In genomic region chrX:20189171-20189570, GRCh38 we compare ENCODE assay signal across 18 cellular contexts. TPM values are rescaled to one million over a fixed set of nuclear protein-coding genes. Genes with fewer than 3 reads are reported as not detected.
DNase-seq lines count a peak whose midpoint lies in the region; ATAC-seq, FAIRE-seq and TF ChIP-seq lines count a peak whose summit lies in the region.
"Had no signal": no experiment of that assay in that cellular context is flagged by ENCODE, and none has a peak within 500 bp of the region (broad histone marks: within the 10 kb centered on the region; RNA-seq: fewer than 3 reads in every experiment).

No MANE protein-coding gene starts in this region.

- POLR2A ChIA-PET in HepG2 (lab: Yijun Ruan, JAX), result no interaction called here

- H3K4me1 ChIP-seq in HepG2 (ENCODE audit: insufficient read depth, low read length) (no peaks in the 10 kb centered on the region), right lobe of liver (no peaks in the 10 kb centered on the region)
- H3K4me1 ChIP-seq: A549, BE2C had no signal

- H3K4me3 Mint-ChIP-seq in dendritic cell treated with granulocyte-macrophage colony-stimulating factor and Interleukin-4, amounts not matched to agents 40 ng/mL and 50 ng/mL, for 4 days, result no peak overlapping the region
- H3K4me3 Mint-ChIP-seq in stimulated activated effector memory CD8-positive, alpha-beta T cell treated with anti-CD3 and anti-CD28 coated beads, Interleukin-12 subunit alpha, Interleukin-12 subunit beta, amount 100 ng/mL, for 72 hours, result no peak overlapping the region
- H3K4me3 Mint-ChIP-seq in endothelial cell (ENCODE audit: unreplicated experiment), result no peak overlapping the region
- H3K4me3 Mint-ChIP-seq: CD8-positive, alpha-beta memory T cell had no signal

- intact Hi-C loops in HepG2 (cut with micrococcal nuclease; ENCODE audit: unreplicated experiment) (no loop called here), right lobe of liver (cut with DNase I) (no loop called here)
- intact Hi-C loops in dendritic cell treated with granulocyte-macrophage colony-stimulating factor and Interleukin-4, amounts not matched to agents 40 ng/mL and 50 ng/mL, for 4 days (cut with micrococcal nuclease), result no loop called here

- no peak for TF ChIP-seq RAD21 in HepG2 (CRISPR knock-in tag; IDR thresholded peaks at IDR 0.05)

- no peak overlapping the region for H3K27ac ChIP-seq in HepG2 (ENCODE audit: extremely low read length, insufficient read depth, low read length)
- no peak overlapping the region for H3K27ac ChIP-seq in right lobe of liver
- H3K27ac ChIP-seq: A549, C4-2B, HL-60 had no signal

- no peaks in the 10 kb centered on the region for H3K27me3 ChIP-seq in HepG2 (ENCODE audit: control insufficient read depth in 1 of 2, insufficient read depth in 2 of 2, low read length in 2 of 2)
- no peaks in the 10 kb centered on the region for H3K27me3 ChIP-seq in right lobe of liver
- H3K27me3 ChIP-seq: BE2C had no signal

- no peak for TF ChIP-seq CTCF in HepG2 (CRISPR knock-in tag; IDR thresholded peaks at IDR 0.05)
- TF ChIP-seq CTCF in right lobe of liver (IDR thresholded peaks at IDR 0.05), result no peak
- no peak for TF ChIP-seq CTCF in LNCaP clone FGC (IDR thresholded peaks at IDR 0.05; ENCODE audit: control insufficient read depth, extremely low read depth, insufficient read depth)
- no peak for TF ChIP-seq CTCF in endothelial cell (IDR thresholded peaks at IDR 0.05; ENCODE audit: unreplicated experiment)

- peaks cover 2 to 20% of the 10 kb centered on the region in 2 experiments; a peak in 3 of 5 replicates for H3K36me3 ChIP-seq in HepG2 (replicated peaks in 1 of 2; ENCODE audit: control insufficient read depth in 1 of 2, insufficient read depth in 2 of 2, low read length in 2 of 2)
- peaks cover 0 to 53% (median 0%) of the 10 kb centered on the region in 4 donors for H3K36me3 ChIP-seq in right lobe of liver
- H3K36me3 ChIP-seq: BE2C had no signal

- in situ Hi-C loops in HepG2 (cut with HindIII; ENCODE audit: extremely low pct_ligation_motif_present, low pct_unique_long_range_greater_than_20kb), result no loop called here

- no peak overlapping the region for H3K9ac ChIP-seq in HepG2 (ENCODE audit: insufficient read depth, low read depth, low read length)

- H3K79me2 ChIP-seq in HepG2 (ENCODE audit: insufficient read depth, low read length), result no peaks in the 10 kb centered on the region

- H3K4me1 Mint-ChIP-seq in dendritic cell treated with granulocyte-macrophage colony-stimulating factor and Interleukin-4, amounts not matched to agents 40 ng/mL and 50 ng/mL, for 4 days (ENCODE audit: low read depth), result no peaks in the 10 kb centered on the region
- H3K4me1 Mint-ChIP-seq in stimulated activated effector memory CD8-positive, alpha-beta T cell treated with anti-CD3 and anti-CD28 coated beads, Interleukin-12 subunit alpha, Interleukin-12 subunit beta, amount 100 ng/mL, for 72 hours, result no peaks in the 10 kb centered on the region
- H3K4me1 Mint-ChIP-seq in endothelial cell (ENCODE audit: unreplicated experiment), result no peaks in the 10 kb centered on the region
- H3K4me1 Mint-ChIP-seq: CD8-positive, alpha-beta memory T cell had no signal

- BruUV-seq in HepG2 (replicated peaks; lab: Mats Ljungman, UMichigan), result no TSS peak

- H3K9me3 Mint-ChIP-seq in dendritic cell treated with granulocyte-macrophage colony-stimulating factor and Interleukin-4, amounts not matched to agents 40 ng/mL and 50 ng/mL, for 4 days, result no peaks in the 10 kb centered on the region
- H3K9me3 Mint-ChIP-seq in stimulated activated effector memory CD8-positive, alpha-beta T cell treated with anti-CD3 and anti-CD28 coated beads, Interleukin-12 subunit alpha, Interleukin-12 subunit beta, amount 100 ng/mL, for 72 hours, result no peaks in the 10 kb centered on the region
- H3K9me3 Mint-ChIP-seq in endothelial cell (ENCODE audit: unreplicated experiment), result no peaks in the 10 kb centered on the region
- H3K9me3 Mint-ChIP-seq: CD8-positive, alpha-beta memory T cell had no signal

- H2AFZ ChIP-seq in HepG2 (ENCODE audit: low read length), result no peak overlapping the region

- no peak overlapping the region for H3K4me2 ChIP-seq in HepG2 (ENCODE audit: low read depth, low read length)
- H3K4me2 ChIP-seq: A549 had no signal

- H3K9me3 ChIP-seq in HepG2 (ENCODE audit: low read length), result no peaks in the 10 kb centered on the region
- H3K9me3 ChIP-seq in right lobe of liver, result no peaks in the 10 kb centered on the region
- H3K9me3 ChIP-seq: A549, BE2C had no signal

- FAIRE-seq in HepG2 (lab: Jason Lieb, UNC), result no peak
- FAIRE-seq: A549, GM18507, H54 had no signal

- H3K4me3 ChIP-seq in HepG2 (replicated peaks in 1 of 3; ENCODE audit: insufficient read depth in 1 of 3, low read depth in 2 of 3, low read length in 3 of 3) (no peak overlapping the region), right lobe of liver (no peak overlapping the region), LNCaP clone FGC (ENCODE audit: low read depth, low read length) (no peak overlapping the region)
- H3K4me3 ChIP-seq: A549 had no signal

- CTCF ChIA-PET in HepG2 (lab: Yijun Ruan, JAX; ENCODE audit: low intra/inter-chr PET ratio, low total read pairs), result no interaction called here

- peak; percentile 30 for DNase-seq in HepG2 (ENCODE audit: low spot score)
- DNase-seq in right lobe of liver, result no peak
- DNase-seq in LNCaP clone FGC (ENCODE audit: low read depth), result peak; percentile 15
- no peak for DNase-seq in stimulated activated effector memory CD8-positive, alpha-beta T cell treated with anti-CD3 and anti-CD28 coated beads, Interleukin-12 subunit alpha, Interleukin-12 subunit beta, amount 100 ng/mL, for 72 hours (ENCODE audit: low spot score in 2 of 2)
- no peak for DNase-seq in endothelial cell (ENCODE audit: low spot score)
- DNase-seq: BE2C; CD8-positive, alpha-beta memory T cell; DMS53; GF-D8; IMR-90 had no signal

- peaks cover 67% of the 10 kb centered on the region for H3K36me3 Mint-ChIP-seq in dendritic cell treated with granulocyte-macrophage colony-stimulating factor and Interleukin-4, amounts not matched to agents 40 ng/mL and 50 ng/mL, for 4 days (ENCODE audit: low read depth)
- H3K36me3 Mint-ChIP-seq in stimulated activated effector memory CD8-positive, alpha-beta T cell treated with anti-CD3 and anti-CD28 coated beads, Interleukin-12 subunit alpha, Interleukin-12 subunit beta, amount 100 ng/mL, for 72 hours, result peaks cover 94% of the 10 kb centered on the region
- H3K36me3 Mint-ChIP-seq in endothelial cell (ENCODE audit: low read depth, unreplicated experiment), result peaks cover 16% of the 10 kb centered on the region

- H3K27me3 Mint-ChIP-seq in dendritic cell treated with granulocyte-macrophage colony-stimulating factor and Interleukin-4, amounts not matched to agents 40 ng/mL and 50 ng/mL, for 4 days, result no peaks in the 10 kb centered on the region
- peaks cover 2% of the 10 kb centered on the region for H3K27me3 Mint-ChIP-seq in endothelial cell (ENCODE audit: unreplicated experiment)
- H3K27me3 Mint-ChIP-seq: CD8-positive, alpha-beta memory T cell had no signal

- ATAC-seq in HepG2 (peak; percentile 47; the same call in 2 of the 3 replicates), right lobe of liver (no peak), HG03139 (IDR thresholded peaks at IDR 0.05; ENCODE audit: unreplicated experiment) (no peak)
- ATAC-seq in stimulated activated effector memory CD8-positive, alpha-beta T cell treated with anti-CD3 and anti-CD28 coated beads, Interleukin-12 subunit alpha, Interleukin-12 subunit beta, amount 100 ng/mL, for 72 hours, result no peak
- ATAC-seq: A549, HCT116 had no signal

- TF ChIP-seq EP300 in HepG2 (IDR thresholded peaks at IDR 0.05; ENCODE audit: low read depth in 2 of 2, low read length in 2 of 2), result no peak
- TF ChIP-seq EP300 in HepG2 (CRISPR knock-in tag; IDR thresholded peaks at IDR 0.05; ENCODE audit: borderline replicate concordance), result no peak

- TF ChIP-seq POLR2A in HepG2 (IDR thresholded peaks at IDR 0.05; ENCODE audit: insufficient read depth in 1 of 2, low read depth in 2 of 2, low read length in 2 of 2), result no peak
- no peak for TF ChIP-seq POLR2A in right lobe of liver (IDR thresholded peaks at IDR 0.05)

- H4K20me1 ChIP-seq in HepG2 (ENCODE audit: insufficient read depth, low read length), result no peaks in the 10 kb centered on the region

- peak overlapping the region; percentile 62 for H3K27ac Mint-ChIP-seq in dendritic cell treated with granulocyte-macrophage colony-stimulating factor and Interleukin-4, amounts not matched to agents 40 ng/mL and 50 ng/mL, for 4 days
- H3K27ac Mint-ChIP-seq in stimulated activated effector memory CD8-positive, alpha-beta T cell treated with anti-CD3 and anti-CD28 coated beads, Interleukin-12 subunit alpha, Interleukin-12 subunit beta, amount 100 ng/mL, for 72 hours, result peak overlapping the region; percentile 57
- H3K27ac Mint-ChIP-seq in endothelial cell (ENCODE audit: unreplicated experiment), result no peak overlapping the region

TF ChIP-seq in HepG2, 621 proteins besides CTCF, POLR2A, EP300 and RAD21:
- TF ChIP-seq ZNF335 (CRISPR knock-in tag; IDR thresholded peaks at IDR 0.05), result no peak
- TF ChIP-seq RBM22 (optimal IDR thresholded peaks at IDR 0.05; ENCODE audit: low read length), result peak; percentile 28
TF ChIP-seq in HepG2: peak in this region for 1.

RNA-seq across cellular contexts. Expression of gene EIF1AX, which starts 47.5 kb away (rescaled TPM):
- total RNA-seq in HepG2 (2016; rRNA removed; fragmentation: Illumina TruSeq; extraction: Trizol) (82.7 and 124 TPM in 2 replicates), right lobe of liver (10 to 100 TPM; 31.1 to 71.6 (median 44.4) TPM), endothelial cell (ENCODE audit: unreplicated experiment) (56.3 TPM)
- 5.1 and 6.9 TPM in 2 replicates for total RNA-seq in HepG2 (2016; cell fraction: cytosol; rRNA removed; fragmentation: Illumina TruSeq; extraction: Trizol; ENCODE audit: low read depth)
- 79.6 and 135 TPM in 2 replicates for total RNA-seq in HepG2 (2016; cell fraction: insoluble cytoplasmic fraction; rRNA removed; fragmentation: Illumina TruSeq; extraction: Trizol)
- total RNA-seq in HepG2 (2016; cell fraction: membrane; rRNA removed; fragmentation: Illumina TruSeq; extraction: Trizol), result 24.9 and 26.4 TPM in 2 replicates
- total RNA-seq in HepG2 (2016; cell fraction: nucleus; rRNA removed; fragmentation: Illumina TruSeq; extraction: Trizol), result 38.4 and 40.2 TPM in 2 replicates
- 24.9 and 35.1 TPM in 2 replicates for polyA plus RNA-seq in HepG2 (2011; rRNA removed)
- polyA plus RNA-seq in HepG2 (2011; cell fraction: cytosol; rRNA removed), result 7.5 and 14.6 TPM in 2 replicates
- 7.1 and 9.1 TPM in 2 replicates for polyA plus RNA-seq in HepG2 (2011; cell fraction: nucleus; rRNA removed)
- polyA plus RNA-seq in HepG2 (2012), result 59.9 and 64.7 TPM in 2 replicates
- 11.9 and 14.1 TPM in 2 replicates for polyA plus RNA-seq in HepG2 (2016; cell fraction: cytosol; fragmentation: Illumina TruSeq; extraction: Trizol; ENCODE audit: low read depth)
- 199 and 224 TPM in 2 replicates for polyA plus RNA-seq in HepG2 (2016; cell fraction: insoluble cytoplasmic fraction; fragmentation: Illumina TruSeq; extraction: Trizol; ENCODE audit: low read depth)
- 30.3 and 31.0 TPM in 2 replicates for polyA plus RNA-seq in HepG2 (2016; cell fraction: membrane; fragmentation: Illumina TruSeq; extraction: Trizol; ENCODE audit: low read depth)
- 76.8 and 77.3 TPM in 2 replicates for polyA plus RNA-seq in HepG2 (2016; cell fraction: nucleus; fragmentation: Illumina TruSeq; extraction: Trizol; ENCODE audit: insufficient read depth, low read depth)
- polyA minus RNA-seq in HepG2 (2011; rRNA and poly(A)+ RNA removed; ENCODE audit: low replicate concordance), result 14.2 and 14.3 TPM in 2 replicates
- polyA minus RNA-seq in HepG2 (2011; cell fraction: cytosol; rRNA and poly(A)+ RNA removed), result 31.8 and 32.0 TPM in 2 replicates
- polyA minus RNA-seq in HepG2 (2011; cell fraction: nucleus; rRNA and poly(A)+ RNA removed), result 24.5 and 26.0 TPM in 2 replicates

Comparison
In these comparisons a context has a peak if more than half of its experiments do, and no peak if none do; other contexts are left out.
1. DNase-seq: peak in HepG2 (single experiment) and LNCaP clone FGC (single experiment); none in right lobe of liver (0 of 3), stimulated activated effector memory CD8-positive, alpha-beta T cell treated with anti-CD3 and anti-CD28 coated beads, Interleukin-12 subunit alpha, Interleukin-12 subunit beta, amount 100 ng/mL, for 72 hours (0 of 2) and endothelial cell (single experiment).